In genomic region chr17:37844158-37844976, GRCh38 we compare ENCODE assay signal across 2 cellular contexts.
TF ChIP-seq lines count a peak whose summit lies in the region.

No MANE protein-coding gene starts in this region.

TF ChIP-seq in A549, 52 proteins besides CTCF, POLR2A, EP300 and RAD21:
- no peak for TF ChIP-seq CBX8 (IDR thresholded peaks at IDR 0.05)
- no peak for TF ChIP-seq FOXS1 (CRISPR knock-in tag; IDR thresholded peaks at IDR 0.05)
- TF ChIP-seq, protein P1, sequence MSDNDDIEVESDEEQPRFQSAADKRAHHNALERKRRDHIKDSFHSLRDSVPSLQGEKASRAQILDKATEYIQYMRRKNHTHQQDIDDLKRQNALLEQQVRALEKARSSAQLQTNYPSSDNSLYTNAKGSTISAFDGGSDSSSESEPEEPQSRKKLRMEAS (IDR thresholded peaks at IDR 0.05): peak; percentile 34; the same call in 1 of the 2 replicates
- TF ChIP-seq ZNF302 (CRISPR knock-in tag; IDR thresholded peaks at IDR 0.05): no peak
- peak; percentile 83 for TF ChIP-seq SMC3 (IDR thresholded peaks at IDR 0.05)
- no peak for TF ChIP-seq JUN (IDR thresholded peaks at IDR 0.05)
- TF ChIP-seq PHF8 (IDR thresholded peaks at IDR 0.05; ENCODE audit: borderline replicate concordance, low read depth): no peak

TF ChIP-seq in H1, 55 proteins besides CTCF, POLR2A, EP300 and RAD21:
- TF ChIP-seq, protein P2, sequence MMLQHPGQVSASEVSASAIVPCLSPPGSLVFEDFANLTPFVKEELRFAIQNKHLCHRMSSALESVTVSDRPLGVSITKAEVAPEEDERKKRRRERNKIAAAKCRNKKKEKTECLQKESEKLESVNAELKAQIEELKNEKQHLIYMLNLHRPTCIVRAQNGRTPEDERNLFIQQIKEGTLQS (IDR thresholded peaks at IDR 0.05; ENCODE audit: insufficient read depth, low read depth, low read length): no peak
- 0 out of 2 replicates have a peak, but pooled peaks have one; percentile 51 for TF ChIP-seq E2F6 (IDR thresholded peaks at IDR 0.05)
- TF ChIP-seq SUZ12 (IDR thresholded peaks at IDR 0.05; ENCODE audit: low read length): no peak
- TF ChIP-seq KDM1A (IDR thresholded peaks at IDR 0.05; ENCODE audit: borderline replicate concordance, low read length): no peak
- TF ChIP-seq, protein P1 (IDR thresholded peaks at IDR 0.05): peak; percentile 17; the same call in 1 of the 2 replicates
- no peak for TF ChIP-seq SIRT6 (IDR thresholded peaks at IDR 0.05; ENCODE audit: low read length)
- no peak for TF ChIP-seq SP1 (IDR thresholded peaks at IDR 0.05; ENCODE audit: low read depth, low read length)
- TF ChIP-seq JUN (IDR thresholded peaks at IDR 0.05; ENCODE audit: low read depth, low read length): 0 out of 2 replicates have a peak, but pooled peaks have one; percentile 4
- no peak for TF ChIP-seq CTBP2 (IDR thresholded peaks at IDR 0.05; ENCODE audit: borderline replicate concordance, insufficient read depth, insufficient read length, low read length)
- TF ChIP-seq ASH2L (IDR thresholded peaks at IDR 0.05; ENCODE audit: low read length): peak; percentile 34
- peak; percentile 47; the same call in 1 of the 2 replicates for TF ChIP-seq YY1 (IDR thresholded peaks at IDR 0.05; ENCODE audit: low read depth, low read length)
- no peak for TF ChIP-seq TAF7 (optimal IDR thresholded peaks at IDR 0.05; ENCODE audit: borderline replicate concordance, low read depth, low read length)
- peak; percentile 36 for TF ChIP-seq KDM4A (IDR thresholded peaks at IDR 0.05; ENCODE audit: low read depth, low read length, severe bottlenecking)
- TF ChIP-seq CEBPB (IDR thresholded peaks at IDR 0.05; ENCODE audit: low read depth, low read length): 0 out of 2 replicates have a peak, but pooled peaks have one; percentile 10
- TF ChIP-seq POLR2AphosphoS5 (IDR thresholded peaks at IDR 0.05; ENCODE audit: low read depth, low read length): no peak
